Comparison of ENCODE assay signal across 8 cellular contexts in genomic region chr1:28887835-28888682, GRCh38. TPM values are rescaled to one million over a fixed set of nuclear protein-coding genes. Genes with fewer than 3 reads are reported as not detected.
DNase-seq lines count a peak whose midpoint lies in the region; ATAC-seq and TF ChIP-seq lines count a peak whose summit lies in the region.

No MANE protein-coding gene starts in this region.

- no peak overlapping the region for H3K27ac ChIP-seq in ACC112 (ENCODE audit: low read depth, low read length)
- no peak overlapping the region; the same call in 1 of the 2 replicates for H3K27ac ChIP-seq in HL-60 (replicated peaks)
- peak overlapping the region; percentile 62 to 63 for H3K27ac ChIP-seq in ascending aorta
- no peak overlapping the region for H3K27ac ChIP-seq in stomach smooth muscle (ENCODE audit: low read length)

- intact Hi-C loops in ascending aorta (cut with DNase I), result loop anchor here (1.0 to 10.0 kb wide), 8 partner anchors 26 to 1896 kb away; partner anchors contain the start of genes EPB41, SESN2, SRSF4 and TAF12

- H3K4me1 ChIP-seq in ACC112 (ENCODE audit: control insufficient read depth, insufficient read depth, low read length, unreplicated experiment), result peaks cover 17% of the 10 kb centered on the region
- peaks cover 7 to 21% of the 10 kb centered on the region in 2 donors for H3K4me1 ChIP-seq in ascending aorta
- peaks cover 30% of the 10 kb centered on the region for H3K4me1 ChIP-seq in stomach smooth muscle (ENCODE audit: control insufficient read depth, insufficient read depth, low read length)

- peak overlapping the region; percentile 91 for H2AFZ ChIP-seq in ACC112 (ENCODE audit: low read length, unreplicated experiment)

- H3K79me2 ChIP-seq in ACC112 (ENCODE audit: control insufficient read depth, insufficient read depth, low read length, unreplicated experiment), result no peaks in the 10 kb centered on the region

- no peaks in the 10 kb centered on the region for H3K36me3 ChIP-seq in ACC112 (ENCODE audit: insufficient read depth, low read length)
- H3K36me3 ChIP-seq in ascending aorta, result no peaks in the 10 kb centered on the region
- H3K36me3 ChIP-seq in stomach smooth muscle (ENCODE audit: control insufficient read depth in 2 of 2, insufficient read depth in 2 of 2, low read length in 2 of 2), result no peaks in the 10 kb centered on the region

- TF ChIP-seq CTCF in HL-60 (IDR thresholded peaks at IDR 0.05; ENCODE audit: insufficient read depth, low read length), result no peak
- TF ChIP-seq CTCF in ascending aorta (IDR thresholded peaks at IDR 0.05), result no peak

- H3K9ac ChIP-seq in stomach smooth muscle (ENCODE audit: low read length in 2 of 2), result peak overlapping the region; percentile 73 to 81

- H3K9me3 ChIP-seq in ascending aorta, result no peaks in the 10 kb centered on the region
- H3K9me3 ChIP-seq in stomach smooth muscle (ENCODE audit: control insufficient read depth in 2 of 2, low read length in 2 of 2), result no peaks in the 10 kb centered on the region

- peak overlapping the region; percentile 89 for H3K4me3 ChIP-seq in ACC112 (ENCODE audit: low read depth, low read length)
- peak overlapping the region; percentile 97 for H3K4me3 ChIP-seq in HL-60 (replicated peaks; ENCODE audit: insufficient read depth, low read length)
- H3K4me3 ChIP-seq in ascending aorta, result peak overlapping the region; percentile 90 to 94
- H3K4me3 ChIP-seq in stomach smooth muscle (ENCODE audit: low read length in 2 of 2), result peak overlapping the region; percentile 89 to 92

- H3K27me3 ChIP-seq in ACC112 (ENCODE audit: insufficient read depth, low read length), result no peaks in the 10 kb centered on the region
- no peaks in the 10 kb centered on the region for H3K27me3 ChIP-seq in HL-60 (ENCODE audit: insufficient read depth, poor library complexity, severe bottlenecking)
- H3K27me3 ChIP-seq in ascending aorta, result no peaks in the 10 kb centered on the region
- no peaks in the 10 kb centered on the region for H3K27me3 ChIP-seq in stomach smooth muscle (ENCODE audit: control insufficient read depth in 1 of 2, insufficient read depth in 2 of 2, low read length in 2 of 2)

- ATAC-seq in HG02884 (IDR thresholded peaks at IDR 0.05; ENCODE audit: unreplicated experiment), result no peak

- no peak for DNase-seq in HL-60 (ENCODE audit: low read depth in 1 of 2, low spot score in 1 of 2)
- DNase-seq in ascending aorta (ENCODE audit: low spot score in 2 of 2), result peak in 1 of 2 donors; percentile 65
- DNase-seq in iPS-NIHi7 (ENCODE audit: extremely low spot score), result peak; percentile 53
- DNase-seq in T-helper 9 cell, result no peak
- no peak for DNase-seq in SKM-1 (lab: John Stamatoyannopoulos, UW; ENCODE audit: unreplicated experiment)

RNA-seq across cellular contexts. Expression of gene EPB41, which starts 26.3 kb away (rescaled TPM):
- 47.6 TPM for total RNA-seq in ascending aorta

Comparison
In these comparisons a context has a peak if more than half of its experiments do, and no peak if none do; other contexts are left out.
1. H3K27ac ChIP-seq: peak in ascending aorta (2 of 2); none in ACC112 (single experiment), HL-60 (single experiment) and stomach smooth muscle (single experiment).
2. Peak in every context shown above with its lines, with median percentiles within 50 percentile points of each other: H3K4me3 ChIP-seq.